8 cellular contexts compared by ENCODE assay signal in genomic region chr4:51895816-51896408, GRCh38. TPM values are rescaled to one million over a fixed set of nuclear protein-coding genes. Genes with fewer than 3 reads are reported as not detected.
DNase-seq lines count a peak whose midpoint lies in the region; ATAC-seq and TF ChIP-seq lines count a peak whose summit lies in the region.

No MANE protein-coding gene starts in this region.

- H3K4me1 ChIP-seq in HUES6 (ENCODE audit: control insufficient read depth, insufficient read depth, low read length) (peaks cover 6% of the 10 kb centered on the region; the same call in 1 of the 2 replicates), parathyroid adenoma (no peaks in the 10 kb centered on the region), uterus (no peaks in the 10 kb centered on the region)

- no peaks in the 10 kb centered on the region for H3K79me2 ChIP-seq in parathyroid adenoma

- no peak for TF ChIP-seq POLR2A in uterus (IDR thresholded peaks at IDR 0.05)

- H3K36me3 ChIP-seq in HUES6 (ENCODE audit: control insufficient read depth, insufficient read depth, low read length) (peaks cover 43% of the 10 kb centered on the region), parathyroid adenoma (ENCODE audit: control insufficient read depth, insufficient read depth, low read length) (no peaks in the 10 kb centered on the region), uterus (no peaks in the 10 kb centered on the region)

- no peaks in the 10 kb centered on the region for H3K9me3 ChIP-seq in HUES6 (ENCODE audit: control insufficient read depth, insufficient read depth, low read depth, low read length)
- no peaks in the 10 kb centered on the region for H3K9me3 ChIP-seq in parathyroid adenoma (ENCODE audit: control insufficient read depth, low read length)
- no peaks in the 10 kb centered on the region for H3K9me3 ChIP-seq in uterus

- peak overlapping the region; percentile 77 for H3K27ac Mint-ChIP-seq in activated T-helper 17 cell treated with anti-CD3 and anti-CD28 coated beads, Interleukin-2, amount 50 U/mL, for 72 hours

- no peak overlapping the region for H3K4me3 ChIP-seq in HUES6 (ENCODE audit: low read depth, low read length)
- no peak overlapping the region for H3K4me3 ChIP-seq in parathyroid adenoma (ENCODE audit: low read depth, low read length)
- no peak overlapping the region for H3K4me3 ChIP-seq in uterus

- peak; percentile 80 for DNase-seq in ELF-1 (ENCODE audit: low read depth, low spot score)
- DNase-seq in RPMI7951 (ENCODE audit: low read depth) = peak; percentile 66
- DNase-seq in germinal center (ENCODE audit: low spot score) = peak; percentile 63
- peak; percentile 50 to 54 for DNase-seq in uterus

- H3K4me3 Mint-ChIP-seq in activated T-helper 17 cell treated with anti-CD3 and anti-CD28 coated beads, Interleukin-2, amount 50 U/mL, for 72 hours = no peak overlapping the region

- no peak overlapping the region for H3K4me2 ChIP-seq in parathyroid adenoma (ENCODE audit: low read length)

- H2AFZ ChIP-seq in parathyroid adenoma = no peak overlapping the region

- ATAC-seq in GM21576 (IDR thresholded peaks at IDR 0.05; ENCODE audit: unreplicated experiment) = peak; percentile 99
- ATAC-seq in activated T-helper 17 cell treated with anti-CD3 and anti-CD28 coated beads, Interleukin-2, amount 50 U/mL, for 72 hours (replicated peaks) = peak; percentile 93

- intact Hi-C loops in uterus (cut with DNase I; ENCODE audit: low total_unique reads) = no loop called here

- H3K36me3 Mint-ChIP-seq in activated T-helper 17 cell treated with anti-CD3 and anti-CD28 coated beads, Interleukin-2, amount 50 U/mL, for 72 hours (ENCODE audit: low read depth) = peaks cover 67% of the 10 kb centered on the region

- H3K4me1 Mint-ChIP-seq in activated T-helper 17 cell treated with anti-CD3 and anti-CD28 coated beads, Interleukin-2, amount 50 U/mL, for 72 hours = no peaks in the 10 kb centered on the region

- TF ChIP-seq CTCF in parathyroid adenoma (IDR thresholded peaks at IDR 0.05) (peak; percentile 56), uterus (IDR thresholded peaks at IDR 0.05) (peak; percentile 45 to 71 (median 56))

- H3K27ac ChIP-seq in HUES6 (ENCODE audit: low read depth, low read length) (peak overlapping the region; percentile 85), parathyroid adenoma (no peak overlapping the region), uterus (no peak overlapping the region)

- no peaks in the 10 kb centered on the region for H3K9me3 Mint-ChIP-seq in activated T-helper 17 cell treated with anti-CD3 and anti-CD28 coated beads, Interleukin-2, amount 50 U/mL, for 72 hours

- no peaks in the 10 kb centered on the region for H3K27me3 ChIP-seq in HUES6 (ENCODE audit: control insufficient read depth, insufficient read depth, low read length)
- H3K27me3 ChIP-seq in parathyroid adenoma (ENCODE audit: control insufficient read depth, insufficient read depth, low read length) = no peaks in the 10 kb centered on the region
- H3K27me3 ChIP-seq in uterus = no peaks in the 10 kb centered on the region

- H3K27me3 Mint-ChIP-seq in activated T-helper 17 cell treated with anti-CD3 and anti-CD28 coated beads, Interleukin-2, amount 50 U/mL, for 72 hours = no peaks in the 10 kb centered on the region

- H3K9ac ChIP-seq in HUES6 (ENCODE audit: low read length) = peak overlapping the region; percentile 15
- no peak overlapping the region for H3K9ac ChIP-seq in parathyroid adenoma

RNA-seq across cellular contexts. Expression of gene DCUN1D4, which starts 53.0 kb away (rescaled TPM):
- total RNA-seq in RPMI7951 (2014; rRNA removed; shearing (Covaris generic)) = 24.6 and 25.8 TPM in 2 replicates
- 10 to 100 TPM; 28.8 to 41.1 TPM for total RNA-seq in activated T-helper 17 cell treated with anti-CD3 and anti-CD28 coated beads, Interleukin-2, amount 50 U/mL, for 72 hours
- 100 to 1,000 TPM in 2 of 4 donors, 10 to 100 TPM in 2; 38.2 to 109 (median 88.1) TPM for total RNA-seq in uterus
